In genomic region chr2:60533114-60534033, GRCh38 we compare ENCODE assay signal across 13 cellular contexts. TPM values are rescaled to one million over a fixed set of nuclear protein-coding genes. Genes with fewer than 3 reads are reported as not detected.
DNase-seq lines count a peak whose midpoint lies in the region; ATAC-seq, FAIRE-seq and TF ChIP-seq lines count a peak whose summit lies in the region.
"Had no signal": no experiment of that assay in that cellular context is flagged by ENCODE, and none has a peak within 500 bp of the region (broad histone marks: within the 10 kb centered on the region; RNA-seq: fewer than 3 reads in every experiment).

No MANE protein-coding gene starts in this region.

- H3K27ac Mint-ChIP-seq in activated T-cell treated with anti-CD3 and anti-CD28 coated beads, Interleukin-2, amount 50 U/mL, for 24 hours = no peak overlapping the region
- H3K27ac Mint-ChIP-seq: T-cell had no signal

- TF ChIP-seq CTCF in D721Med (IDR thresholded peaks at IDR 0.05; ENCODE audit: insufficient read depth, missing control alignments) (no peak), dorsolateral prefrontal cortex (IDR thresholded peaks at IDR 0.05 in 54 of 56, conservative IDR thresholded peaks at IDR 0.05 in 2 of 56; ENCODE audit: low read depth in 1 of 56, partially characterized antibody in 56 of 56) (no peak), neutrophil (IDR thresholded peaks at IDR 0.05) (no peak)

- intact Hi-C loops in dorsolateral prefrontal cortex (cut with DNase I) = no loop called here

- no peaks in the 10 kb centered on the region for H3K9me3 Mint-ChIP-seq in activated T-cell treated with anti-CD3 and anti-CD28 coated beads, Interleukin-2, amount 50 U/mL, for 24 hours
- H3K9me3 Mint-ChIP-seq: T-cell had no signal

- ATAC-seq in HG03460 (IDR thresholded peaks at IDR 0.05; ENCODE audit: unreplicated experiment) = no peak
- ATAC-seq: T-cell had no signal

- no peaks in the 10 kb centered on the region for H3K36me3 Mint-ChIP-seq in activated T-cell treated with anti-CD3 and anti-CD28 coated beads, Interleukin-2, amount 50 U/mL, for 24 hours (ENCODE audit: low read depth)
- H3K36me3 Mint-ChIP-seq: T-cell had no signal

- no peaks in the 10 kb centered on the region for H3K36me3 ChIP-seq in neutrophil

- H3K4me1 Mint-ChIP-seq in activated T-cell treated with anti-CD3 and anti-CD28 coated beads, Interleukin-2, amount 50 U/mL, for 24 hours (ENCODE audit: low read depth) = no peaks in the 10 kb centered on the region

- FAIRE-seq in D721Med (lab: Jason Lieb, UNC) (peak; percentile 85), urothelium cell line (lab: Jason Lieb, UNC) (no peak)
- FAIRE-seq: colon, HTR-8/SVneo had no signal

- H3K27ac ChIP-seq in dorsolateral prefrontal cortex (peak overlapping the region in 33 of 59 donors; percentile 3 to 63 (median 33)), neutrophil (peak overlapping the region; percentile 45)

- peak overlapping the region in 43 of 59 donors; percentile 1 to 47 (median 24) for H3K4me3 ChIP-seq in dorsolateral prefrontal cortex
- no peak overlapping the region for H3K4me3 ChIP-seq in neutrophil (ENCODE audit: low read depth in 1 of 2, low read length in 1 of 2)

- H3K4me3 Mint-ChIP-seq in activated T-cell treated with anti-CD3 and anti-CD28 coated beads, Interleukin-2, amount 50 U/mL, for 24 hours = no peak overlapping the region
- H3K4me3 Mint-ChIP-seq: T-cell had no signal

- peaks cover 39 to 42% of the 10 kb centered on the region in 2 experiments for H3K4me1 ChIP-seq in neutrophil (ENCODE audit: control insufficient read depth in 1 of 2, insufficient read depth in 1 of 2, low read depth in 1 of 2, low read length in 1 of 2)

- peaks cover 0 to 62% (median 10%) of the 10 kb centered on the region in 45 donors for H3K27me3 ChIP-seq in dorsolateral prefrontal cortex
- no peaks in the 10 kb centered on the region for H3K27me3 ChIP-seq in neutrophil

- no peaks in the 10 kb centered on the region for H3K9me3 ChIP-seq in neutrophil

- DNase-seq in D721Med (ENCODE audit: insufficient read length, low spot score) = no peak
- peak; percentile 51 for DNase-seq in NCI-H1694 (lab: John Stamatoyannopoulos, UW)
- no peak for DNase-seq in dorsolateral prefrontal cortex
- no peak for DNase-seq in activated T-cell treated with anti-CD3 and anti-CD28 coated beads, Interleukin-2, amount 50 U/mL, for 24 hours
- no peak for DNase-seq in urothelium cell line (ENCODE audit: low spot score)
- DNase-seq in DMS114 treated with DMSO at 0.1 percent for 48 hours (lab: John Stamatoyannopoulos, UW; ENCODE audit: unreplicated experiment) = no peak
- DNase-seq: activated CD8-positive, alpha-beta memory T cell treated with anti-CD3 and anti-CD28 coated beads, Interleukin-2, amount 50 U/mL, for 4 hours; NCI-H345; T-cell had no signal

- H3K27me3 Mint-ChIP-seq in activated T-cell treated with anti-CD3 and anti-CD28 coated beads, Interleukin-2, amount 50 U/mL, for 24 hours = peaks cover 65% of the 10 kb centered on the region

RNA-seq across cellular contexts. Expression of gene BCL11A, which starts 20.1 kb away (rescaled TPM):
- total RNA-seq in dorsolateral prefrontal cortex = 100 to 1,000 TPM in 76 of 120 experiments, 10 to 100 TPM in 44; 33.4 to 157 (median 108) TPM

Comparison
In these comparisons a context has a peak if more than half of its experiments do, and no peak if none do; other contexts are left out.
1. H3K4me3 ChIP-seq: peak in dorsolateral prefrontal cortex (43 of 59); none in neutrophil (0 of 2).